8 cellular contexts compared by ENCODE assay signal in the genomic region with DNA sequence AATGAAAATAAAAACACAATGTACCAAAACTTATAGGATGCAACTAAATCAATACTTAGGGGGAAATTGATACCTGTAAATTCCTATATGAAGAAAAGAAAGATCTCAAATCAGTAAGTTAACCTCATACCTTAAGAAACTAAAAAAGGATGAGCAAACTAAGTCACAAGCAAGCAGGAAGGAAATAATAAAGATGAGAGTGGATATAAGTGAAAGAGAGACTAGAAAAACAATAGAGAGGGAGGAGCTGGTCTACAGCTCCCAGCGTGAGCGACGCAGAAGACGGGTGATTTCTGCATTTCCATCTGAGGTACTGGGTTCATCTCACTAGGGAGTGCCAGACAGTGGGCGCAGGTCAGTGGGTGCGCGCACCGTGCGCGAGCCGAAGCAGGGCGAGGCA.
A peak's percentile ranks its signal among the peaks of the same experiment; 100 is the strongest.
DNase-seq lines count a peak whose midpoint lies in the region; ATAC-seq, FAIRE-seq and TF ChIP-seq lines count a peak whose summit lies in the region.
"Not testable (repeated sequence)": the region's sequence is repeated elsewhere in the genome, so short reads cannot be mapped to it uniquely, and the experiment has no call there.

No MANE protein-coding gene starts in this region.

- H3K27me3 Mint-ChIP-seq in activated T-helper 17 cell treated with anti-CD3 and anti-CD28 coated beads, Interleukin-2, amount 50 U/mL, for 72 hours; memory B cell: not testable (repeated sequence)

- peak overlapping the region; percentile 83 for H3K4me2 ChIP-seq in A549

- not testable (repeated sequence) for TF ChIP-seq CTCF in A549 (IDR thresholded peaks at IDR 0.05); HEK293 (tag by site-specific recombination; IDR thresholded peaks at IDR 0.05)

- not testable (repeated sequence) for H3K27ac Mint-ChIP-seq in activated T-helper 17 cell treated with anti-CD3 and anti-CD28 coated beads, Interleukin-2, amount 50 U/mL, for 72 hours
- peak overlapping the region; percentile 22 for H3K27ac Mint-ChIP-seq in memory B cell

- H3K9me3 Mint-ChIP-seq in activated T-helper 17 cell treated with anti-CD3 and anti-CD28 coated beads, Interleukin-2, amount 50 U/mL, for 72 hours; memory B cell: not testable (repeated sequence)

- not testable (repeated sequence) for H3K9me3 ChIP-seq in A549; HEK293 (ENCODE audit: control insufficient read depth, insufficient read depth, low read depth, low read length); endocrine pancreas (ENCODE audit: control insufficient read depth, low read length)

- WGBS in A549 (ENCODE audit: missing lambda C conversion rate), result 4% methylated on average over 5 of the region's 12 CpGs

- not testable (repeated sequence) for TF ChIP-seq POLR2A in A549 (IDR thresholded peaks at IDR 0.05; ENCODE audit: low read length)

- H3K36me3 ChIP-seq in HEK293 (ENCODE audit: control insufficient read depth in 2 of 2, insufficient read depth in 1 of 2, low read length in 2 of 2); endocrine pancreas (ENCODE audit: control insufficient read depth, insufficient read depth, low read length): not testable (repeated sequence)

- H3K27me3 ChIP-seq in endocrine pancreas (ENCODE audit: control insufficient read depth, insufficient read depth, low read length), result not testable (repeated sequence)

- peak overlapping the region; percentile 47 for H3K4me3 Mint-ChIP-seq in activated T-helper 17 cell treated with anti-CD3 and anti-CD28 coated beads, Interleukin-2, amount 50 U/mL, for 72 hours
- peak overlapping the region; percentile 85 for H3K4me3 Mint-ChIP-seq in memory B cell

- FAIRE-seq in A549 (lab: Jason Lieb, UNC), result not testable (repeated sequence)

- H3K4me1 Mint-ChIP-seq in activated T-helper 17 cell treated with anti-CD3 and anti-CD28 coated beads, Interleukin-2, amount 50 U/mL, for 72 hours; memory B cell: not testable (repeated sequence)

- not testable (repeated sequence) for H3K36me3 Mint-ChIP-seq in activated T-helper 17 cell treated with anti-CD3 and anti-CD28 coated beads, Interleukin-2, amount 50 U/mL, for 72 hours (ENCODE audit: low read depth); memory B cell

- TF ChIP-seq RAD21 in A549 (conservative IDR thresholded peaks at IDR 0.05 in 1 of 2, IDR thresholded peaks at IDR 0.05 in 1 of 2), result not testable (repeated sequence)

- TF ChIP-seq EP300 in A549 (IDR thresholded peaks at IDR 0.05), result not testable (repeated sequence)

- not testable (repeated sequence) for H3K9ac ChIP-seq in endocrine pancreas (ENCODE audit: control insufficient read depth, insufficient read depth, low read length)

- CTCF ChIA-PET in A549 (lab: Yijun Ruan, JAX); HEK293 (lab: Yijun Ruan, JAX): not testable (repeated sequence)

- H3K27ac ChIP-seq in A549, result peak overlapping the region; percentile 63; a peak in 5 of 6 replicates
- not testable (repeated sequence) for H3K27ac ChIP-seq in HEK293 (ENCODE audit: extremely low read depth, low read depth, low read length)

- H3K4me3 ChIP-seq in A549 (peak overlapping the region; percentile 53), HEK293 (ENCODE audit: low read depth, low read length) (peak overlapping the region; percentile 32), endocrine pancreas (ENCODE audit: control insufficient read depth, insufficient read depth, low read length) (peak overlapping the region; percentile 53)

- not testable (repeated sequence) for H3K4me1 ChIP-seq in A549; HEK293 (ENCODE audit: control insufficient read depth, insufficient read depth, low read length); endocrine pancreas (ENCODE audit: control insufficient read depth, insufficient read depth, low read length)

- POLR2A ChIA-PET in A549 (lab: Yijun Ruan, JAX), result interaction anchor here (1.0 kb wide), 1 partner anchor 1400 kb away, joined by 3 read pairs; a partner anchor contains a TSS
- POLR2A ChIA-PET in HEK293 (lab: Yijun Ruan, JAX), result not testable (repeated sequence)

- not testable (repeated sequence) for DNase-seq in A549 (ENCODE audit: low read depth in 1 of 2, low spot score in 1 of 2); memory B cell (ENCODE audit: low spot score in 2 of 2)
- DNase-seq in NCI-H748 treated with DMSO at 0.1 percent for 48 hours (lab: John Stamatoyannopoulos, UW), result peak; percentile 33

- peak; percentile 53 to 73; a peak in 4 of 6 replicates for ATAC-seq in A549
- peak; percentile 80 for ATAC-seq in GM19023 (IDR thresholded peaks at IDR 0.05; ENCODE audit: unreplicated experiment)
- ATAC-seq in HG03439 (IDR thresholded peaks at IDR 0.05; ENCODE audit: unreplicated experiment), result peak; percentile 75
- not testable (repeated sequence) for ATAC-seq in activated T-helper 17 cell treated with anti-CD3 and anti-CD28 coated beads, Interleukin-2, amount 50 U/mL, for 72 hours (replicated peaks); memory B cell (ENCODE audit: low read depth)

TF ChIP-seq in HEK293, 187 proteins besides CTCF, POLR2A, EP300 and RAD21:
- TF ChIP-seq, protein P1, sequence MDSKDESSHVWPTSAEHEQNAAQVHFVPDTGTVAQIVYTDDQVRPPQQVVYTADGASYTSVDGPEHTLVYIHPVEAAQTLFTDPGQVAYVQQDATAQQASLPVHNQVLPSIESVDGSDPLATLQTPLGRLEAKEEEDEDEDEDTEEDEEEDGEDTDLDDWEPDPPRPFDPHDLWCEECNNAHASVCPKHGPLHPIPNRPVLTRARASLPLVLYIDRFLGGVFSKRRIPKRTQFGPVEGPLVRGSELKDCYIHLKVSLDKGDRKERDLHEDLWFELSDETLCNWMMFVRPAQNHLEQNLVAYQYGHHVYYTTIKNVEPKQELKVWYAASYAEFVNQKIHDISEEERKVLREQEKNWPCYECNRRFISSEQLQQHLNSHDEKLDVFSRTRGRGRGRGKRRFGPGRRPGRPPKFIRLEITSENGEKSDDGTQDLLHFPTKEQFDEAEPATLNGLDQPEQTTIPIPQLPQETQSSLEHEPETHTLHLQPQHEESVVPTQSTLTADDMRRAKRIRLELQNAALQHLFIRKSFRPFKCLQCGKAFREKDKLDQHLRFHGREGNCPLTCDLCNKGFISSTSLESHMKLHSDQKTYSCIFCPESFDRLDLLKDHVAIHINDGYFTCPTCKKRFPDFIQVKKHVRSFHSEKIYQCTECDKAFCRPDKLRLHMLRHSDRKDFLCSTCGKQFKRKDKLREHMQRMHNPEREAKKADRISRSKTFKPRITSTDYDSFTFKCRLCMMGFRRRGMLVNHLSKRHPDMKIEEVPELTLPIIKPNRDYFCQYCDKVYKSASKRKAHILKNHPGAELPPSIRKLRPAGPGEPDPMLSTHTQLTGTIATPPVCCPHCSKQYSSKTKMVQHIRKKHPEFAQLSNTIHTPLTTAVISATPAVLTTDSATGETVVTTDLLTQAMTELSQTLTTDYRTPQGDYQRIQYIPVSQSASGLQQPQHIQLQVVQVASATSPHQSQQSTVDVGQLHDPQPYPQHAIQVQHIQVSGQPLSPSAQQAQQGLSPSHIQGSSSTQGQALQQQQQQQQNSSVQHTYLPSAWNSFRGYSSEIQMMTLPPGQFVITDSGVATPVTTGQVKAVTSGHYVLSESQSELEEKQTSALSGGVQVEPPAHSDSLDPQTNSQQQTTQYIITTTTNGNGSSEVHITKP (tag by site-specific recombination; IDR thresholded peaks at IDR 0.05), result peak; percentile 55
- TF ChIP-seq ZNF366 (tag by site-specific recombination; conservative IDR thresholded peaks at IDR 0.05) (peak; percentile 35; the same call in 1 of the 2 replicates), ZNF335 (tag by site-specific recombination; conservative IDR thresholded peaks at IDR 0.05) (peak; percentile 53), PRDM1 (tag by site-specific recombination; IDR thresholded peaks at IDR 0.05) (peak; percentile 83)
